13 cellular contexts compared by ENCODE assay signal in genomic region chr4:85823295-85823694, GRCh38.
DNase-seq lines count a peak whose midpoint lies in the region; ATAC-seq, FAIRE-seq and TF ChIP-seq lines count a peak whose summit lies in the region.
"Had no signal": no experiment of that assay in that cellular context is flagged by ENCODE, and none has a peak within 500 bp of the region (broad histone marks: within the 10 kb centered on the region; RNA-seq: fewer than 3 reads in every experiment).

No MANE protein-coding gene starts in this region.

- H3K27ac ChIP-seq in A549 (peak overlapping the region; percentile 53 to 72; a peak in 5 of 6 replicates), H9 (ENCODE audit: insufficient read length, low read depth, low read length) (no peak overlapping the region), SK-N-SH (ENCODE audit: low read depth in 2 of 2, low read length in 1 of 2) (peak overlapping the region in 1 of 2 experiments; percentile 21; a peak in 1 of 4 replicates)
- H3K27ac ChIP-seq: testis had no signal

- peaks cover 0 to 3% of the 10 kb centered on the region in 2 experiments; a peak in 1 of 5 replicates for H3K9me3 Mint-ChIP-seq in H9
- peaks cover 5% of the 10 kb centered on the region for H3K9me3 Mint-ChIP-seq in stimulated activated effector memory CD8-positive, alpha-beta T cell treated with anti-CD3 and anti-CD28 coated beads, Interleukin-12 subunit alpha, Interleukin-12 subunit beta, amount 100 ng/mL, for 72 hours
- H3K9me3 Mint-ChIP-seq in activated CD4-positive, alpha-beta memory T cell treated with anti-CD3 and anti-CD28 coated beads for 36 hours = peaks cover 3% of the 10 kb centered on the region
- H3K9me3 Mint-ChIP-seq: T-helper 1 cell treated with Interleukin-12 subunit alpha and Interleukin-12 subunit beta and Interleukin-4 antibody, amounts not matched to agents 30 μg/mL and 1 μg/mL, for 36 hours had no signal

- no peak overlapping the region for H4K91ac ChIP-seq in H9 (ENCODE audit: insufficient read length, low read depth, low read length)

- H3K9me2 ChIP-seq in SK-N-SH = no peaks in the 10 kb centered on the region

- no peak overlapping the region for H3K18ac ChIP-seq in H9 (ENCODE audit: insufficient read length, low read depth, low read length)

- H3K4me3 ChIP-seq in A549 (no peak overlapping the region), SK-N-SH (ENCODE audit: low read depth in 2 of 2, low read length in 1 of 2) (no peak overlapping the region)
- H3K4me3 ChIP-seq: testis had no signal

- peak overlapping the region in 2 of 3 experiments; percentile 44 to 95; a peak in 3 of 7 replicates for H3K27ac Mint-ChIP-seq in H9
- H3K27ac Mint-ChIP-seq in stimulated activated effector memory CD8-positive, alpha-beta T cell treated with anti-CD3 and anti-CD28 coated beads, Interleukin-12 subunit alpha, Interleukin-12 subunit beta, amount 100 ng/mL, for 72 hours = no peak overlapping the region
- no peak overlapping the region for H3K27ac Mint-ChIP-seq in activated CD4-positive, alpha-beta memory T cell treated with anti-CD3 and anti-CD28 coated beads for 36 hours
- H3K27ac Mint-ChIP-seq: CD4-positive, CD25-positive, alpha-beta regulatory T cell; T-helper 1 cell treated with Interleukin-12 subunit alpha and Interleukin-12 subunit beta and Interleukin-4 antibody, amounts not matched to agents 30 μg/mL and 1 μg/mL, for 36 hours had no signal

- ATAC-seq in A549 (no peak), left cardiac atrium (peak; percentile 35 to 49), GM18519 (IDR thresholded peaks at IDR 0.05; ENCODE audit: low FRiP score, unreplicated experiment) (no peak)
- no peak for ATAC-seq in stimulated activated effector memory CD8-positive, alpha-beta T cell treated with anti-CD3 and anti-CD28 coated beads, Interleukin-12 subunit alpha, Interleukin-12 subunit beta, amount 100 ng/mL, for 72 hours
- ATAC-seq: naive thymus-derived CD8-positive, alpha-beta T cell had no signal

- H2BK15ac ChIP-seq in H9 (ENCODE audit: low read depth, low read length) = no peak overlapping the region

- no peak for TF ChIP-seq EP300 in A549 (IDR thresholded peaks at IDR 0.05)
- peak in 1 of 2 experiments; percentile 75; a peak in 2 of 4 replicates for TF ChIP-seq EP300 in SK-N-SH (IDR thresholded peaks at IDR 0.05; ENCODE audit: borderline replicate concordance in 1 of 2, low read depth in 1 of 2, low read length in 1 of 2)

- H3K4me2 ChIP-seq in A549 (peak overlapping the region; percentile 49; the same call in 2 of the 3 replicates), H9 (ENCODE audit: insufficient read depth, insufficient read length, low read length) (peak overlapping the region; percentile 40), SK-N-SH (peak overlapping the region; percentile 10; the same call in 1 of the 2 replicates)

- POLR2A ChIA-PET in A549 (lab: Yijun Ruan, JAX) (no interaction called here), SK-N-SH (lab: Yijun Ruan, JAX) (no interaction called here)
- POLR2A ChIA-PET in activated CD4-positive, alpha-beta memory T cell treated with anti-CD3 and anti-CD28 coated beads for 36 hours (lab: Charles Lee) = no interaction called here

- H3K27me3 ChIP-seq in H9 (ENCODE audit: insufficient read depth, low read length) (no peaks in the 10 kb centered on the region), SK-N-SH (ENCODE audit: insufficient read depth) (no peaks in the 10 kb centered on the region)
- H3K27me3 ChIP-seq: testis had no signal

- H3K9me3 ChIP-seq in A549 (no peaks in the 10 kb centered on the region; the same call in 2 of the 3 replicates), H9 (ENCODE audit: control insufficient read depth, low read depth, low read length) (no peaks in the 10 kb centered on the region), SK-N-SH (no peaks in the 10 kb centered on the region)
- H3K9me3 ChIP-seq: testis had no signal

- no peak for DNase-seq in A549 (ENCODE audit: low read depth in 1 of 2, low spot score in 1 of 2)
- DNase-seq in H9 = peak; percentile 33
- DNase-seq in SK-N-SH = peak; percentile 36
- peak; percentile 29 for DNase-seq in left cardiac atrium
- no peak for DNase-seq in amniotic stem cell (lab: John Stamatoyannopoulos, UW)
- no peak for DNase-seq in stimulated activated effector memory CD8-positive, alpha-beta T cell treated with anti-CD3 and anti-CD28 coated beads, Interleukin-12 subunit alpha, Interleukin-12 subunit beta, amount 100 ng/mL, for 72 hours (ENCODE audit: low spot score in 2 of 2)
- no peak for DNase-seq in activated CD4-positive, alpha-beta memory T cell treated with anti-CD3 and anti-CD28 coated beads for 36 hours
- DNase-seq: activated CD8-positive, alpha-beta memory T cell treated with anti-CD3 and anti-CD28 coated beads, Interleukin-2, amount 50 U/mL, for 48 hours; CD4-positive, CD25-positive, alpha-beta regulatory T cell; naive thymus-derived CD8-positive, alpha-beta T cell; testis had no signal

- peaks cover 4% of the 10 kb centered on the region for H3F3A ChIP-seq in SK-N-SH (replicated peaks; ENCODE audit: insufficient read depth)

- H3K4me1 Mint-ChIP-seq in H9 = peaks cover 44 to 50% of the 10 kb centered on the region in 2 experiments
- no peaks in the 10 kb centered on the region for H3K4me1 Mint-ChIP-seq in stimulated activated effector memory CD8-positive, alpha-beta T cell treated with anti-CD3 and anti-CD28 coated beads, Interleukin-12 subunit alpha, Interleukin-12 subunit beta, amount 100 ng/mL, for 72 hours
- no peaks in the 10 kb centered on the region for H3K4me1 Mint-ChIP-seq in activated CD4-positive, alpha-beta memory T cell treated with anti-CD3 and anti-CD28 coated beads for 36 hours (ENCODE audit: low read depth)

- no peak overlapping the region for H3K14ac ChIP-seq in H9 (ENCODE audit: insufficient read depth, low read length)

- peak overlapping the region; percentile 10 to 70; a peak in 2 of 5 replicates for H3K4me3 Mint-ChIP-seq in H9
- no peak overlapping the region for H3K4me3 Mint-ChIP-seq in stimulated activated effector memory CD8-positive, alpha-beta T cell treated with anti-CD3 and anti-CD28 coated beads, Interleukin-12 subunit alpha, Interleukin-12 subunit beta, amount 100 ng/mL, for 72 hours
- H3K4me3 Mint-ChIP-seq in activated CD4-positive, alpha-beta memory T cell treated with anti-CD3 and anti-CD28 coated beads for 36 hours = no peak overlapping the region
- H3K4me3 Mint-ChIP-seq: CD4-positive, CD25-positive, alpha-beta regulatory T cell; naive thymus-derived CD8-positive, alpha-beta T cell; T-helper 1 cell treated with Interleukin-12 subunit alpha and Interleukin-12 subunit beta and Interleukin-4 antibody, amounts not matched to agents 30 μg/mL and 1 μg/mL, for 36 hours had no signal

- H3K36me3 ChIP-seq in SK-N-SH (replicated peaks in 1 of 2; ENCODE audit: control insufficient read depth in 1 of 2, insufficient read depth in 2 of 2, low read length in 1 of 2) = no peaks in the 10 kb centered on the region

- no peak overlapping the region for H2BK120ac ChIP-seq in H9 (ENCODE audit: low read depth, low read length, poor library complexity, severe bottlenecking)

- no peaks in the 10 kb centered on the region for H3K27me3 Mint-ChIP-seq in H9 (ENCODE audit: low read depth)
- H3K27me3 Mint-ChIP-seq in activated CD4-positive, alpha-beta memory T cell treated with anti-CD3 and anti-CD28 coated beads for 36 hours = no peaks in the 10 kb centered on the region
- H3K27me3 Mint-ChIP-seq: CD4-positive, CD25-positive, alpha-beta regulatory T cell; naive thymus-derived CD8-positive, alpha-beta T cell had no signal

- TF ChIP-seq CTCF in A549 (IDR thresholded peaks at IDR 0.05) (no peak), H9 (conservative IDR thresholded peaks at IDR 0.05) (no peak), SK-N-SH (IDR thresholded peaks at IDR 0.05) (no peak)

- no peak overlapping the region for H4K5ac ChIP-seq in H9 (ENCODE audit: insufficient read length, low read depth, low read length)

- 24% methylated on average over 1 of the region's 1 CpG for WGBS in A549 (ENCODE audit: missing lambda C conversion rate)
- no CpG with 5 or more reads among the region's 1 CpG for WGBS in H9 (ENCODE audit: extremely low coverage, insufficient read length, low lambda C conversion rate)
- 8% methylated on average over 1 of the region's 1 CpG for WGBS in SK-N-SH (ENCODE audit: low lambda C conversion rate)

- no peaks in the 10 kb centered on the region for H3K79me1 ChIP-seq in H9 (ENCODE audit: insufficient read depth, low read depth, low read length, poor library complexity, severe bottlenecking)

- FAIRE-seq in A549 (lab: Jason Lieb, UNC) = no peak

- TF ChIP-seq RAD21 in A549 (conservative IDR thresholded peaks at IDR 0.05 in 1 of 2, IDR thresholded peaks at IDR 0.05 in 1 of 2) (no peak), SK-N-SH (IDR thresholded peaks at IDR 0.05; ENCODE audit: low read length) (no peak)

- peaks cover 0 to 4% (median 0%) of the 10 kb centered on the region in 3 experiments; a peak in 2 of 7 replicates for H3K36me3 Mint-ChIP-seq in H9 (ENCODE audit: insufficient read depth in 1 of 3, low read depth in 3 of 3)
- H3K36me3 Mint-ChIP-seq in stimulated activated effector memory CD8-positive, alpha-beta T cell treated with anti-CD3 and anti-CD28 coated beads, Interleukin-12 subunit alpha, Interleukin-12 subunit beta, amount 100 ng/mL, for 72 hours = no peaks in the 10 kb centered on the region
- no peaks in the 10 kb centered on the region for H3K36me3 Mint-ChIP-seq in activated CD4-positive, alpha-beta memory T cell treated with anti-CD3 and anti-CD28 coated beads for 36 hours
- H3K36me3 Mint-ChIP-seq: CD4-positive, CD25-positive, alpha-beta regulatory T cell; naive thymus-derived CD8-positive, alpha-beta T cell had no signal

- no peak overlapping the region for H3K9ac ChIP-seq in H9 (ENCODE audit: extremely low read depth, insufficient read length, low read length)
- no peak overlapping the region for H3K9ac ChIP-seq in SK-N-SH

- intact Hi-C loops in left cardiac atrium (cut with DNase I) = no loop called here
- intact Hi-C loops in activated CD4-positive, alpha-beta memory T cell treated with anti-CD3 and anti-CD28 coated beads for 36 hours (cut with micrococcal nuclease) = no loop called here

- H3K4ac ChIP-seq in H9 (ENCODE audit: low read depth, low read length) = no peak overlapping the region

- no peak overlapping the region for H3K23ac ChIP-seq in H9 (ENCODE audit: insufficient read length, low read depth, low read length)

- peaks cover 5% of the 10 kb centered on the region for H3K23me2 ChIP-seq in H9 (ENCODE audit: insufficient read length, low read depth, low read length, poor library complexity, severe bottlenecking)

- H4K20me1 ChIP-seq in H9 (ENCODE audit: control insufficient read depth, insufficient read depth, insufficient read length) (no peaks in the 10 kb centered on the region), SK-N-SH (ENCODE audit: insufficient read depth) (no peaks in the 10 kb centered on the region)

- no peak overlapping the region for H2BK20ac ChIP-seq in H9 (ENCODE audit: low read depth, low read length, poor library complexity, severe bottlenecking)

- no peak overlapping the region for H3T11ph ChIP-seq in H9 (ENCODE audit: low read length)

- no peak overlapping the region for H2AK5ac ChIP-seq in H9 (ENCODE audit: insufficient read length, low read length)

- H2AFZ ChIP-seq in H9 (ENCODE audit: low read length) = no peak overlapping the region
- H2AFZ ChIP-seq in SK-N-SH (ENCODE audit: low read depth) = no peak overlapping the region

- H3K79me2 ChIP-seq in H9 (ENCODE audit: insufficient read depth, low read length) = no peaks in the 10 kb centered on the region
- no peaks in the 10 kb centered on the region; the same call in 1 of the 2 replicates for H3K79me2 ChIP-seq in SK-N-SH (ENCODE audit: insufficient read depth)

- no peak overlapping the region for H2BK5ac ChIP-seq in H9 (ENCODE audit: insufficient read length, low read length)

- H3K4me1 ChIP-seq in A549 = peaks cover 38% of the 10 kb centered on the region
- H3K4me1 ChIP-seq in H9 (ENCODE audit: insufficient read depth, low read length) = peaks cover 8% of the 10 kb centered on the region; the same call in 1 of the 2 replicates
- peaks cover 9 to 19% of the 10 kb centered on the region in 2 experiments; a peak in 3 of 4 replicates for H3K4me1 ChIP-seq in SK-N-SH (ENCODE audit: control insufficient read depth in 1 of 2, insufficient read depth in 2 of 2, low read depth in 1 of 2, low read length in 1 of 2)

- H4K8ac ChIP-seq in H9 (replicated peaks; ENCODE audit: insufficient read length, low read depth, low read length) = no peak overlapping the region

- CTCF ChIA-PET in A549 (lab: Yijun Ruan, JAX) = interaction anchor here (1.5 to 2.3 kb wide), 2 partner anchors 26 to 146 kb away, joined by 6 to 7 read pairs; no protein-coding TSS in a partner anchor
- CTCF ChIA-PET in SK-N-SH (lab: Yijun Ruan, JAX) = interaction anchor here (0.8 to 4.6 kb wide), 3 partner anchors 20 to 35 kb away, joined by 3 to 28 read pairs (median 3); no protein-coding TSS in a partner anchor
- CTCF ChIA-PET in activated CD4-positive, alpha-beta memory T cell treated with anti-CD3 and anti-CD28 coated beads for 36 hours (lab: Charles Lee) = no interaction called here

- no peak for TF ChIP-seq POLR2A in A549 (IDR thresholded peaks at IDR 0.05; ENCODE audit: low read length)

- no peak overlapping the region for H2BK12ac ChIP-seq in H9 (ENCODE audit: insufficient read length, low read depth, low read length)

- H3K56ac ChIP-seq in H9 (ENCODE audit: insufficient read length, low read depth, low read length) = no peak overlapping the region

Comparison
In these comparisons a context has a peak if more than half of its experiments do, and no peak if none do; other contexts are left out.
1. ATAC-seq: peak in left cardiac atrium (2 of 2); none in A549 (0 of 2), GM18519 (single experiment) and stimulated activated effector memory CD8-positive, alpha-beta T cell treated with anti-CD3 and anti-CD28 coated beads, Interleukin-12 subunit alpha, Interleukin-12 subunit beta, amount 100 ng/mL, for 72 hours (single experiment).
2. DNase-seq: peak in H9 (single experiment), SK-N-SH (single experiment) and left cardiac atrium (single experiment); none in A549 (0 of 2), amniotic stem cell (single experiment), stimulated activated effector memory CD8-positive, alpha-beta T cell treated with anti-CD3 and anti-CD28 coated beads, Interleukin-12 subunit alpha, Interleukin-12 subunit beta, amount 100 ng/mL, for 72 hours (0 of 2) and activated CD4-positive, alpha-beta memory T cell treated with anti-CD3 and anti-CD28 coated beads for 36 hours (single experiment).
3. H3K27ac Mint-ChIP-seq: peak in H9 (2 of 3); none in stimulated activated effector memory CD8-positive, alpha-beta T cell treated with anti-CD3 and anti-CD28 coated beads, Interleukin-12 subunit alpha, Interleukin-12 subunit beta, amount 100 ng/mL, for 72 hours (single experiment) and activated CD4-positive, alpha-beta memory T cell treated with anti-CD3 and anti-CD28 coated beads for 36 hours (single experiment).
4. H3K4me3 Mint-ChIP-seq: peak in H9 (2 of 2); none in stimulated activated effector memory CD8-positive, alpha-beta T cell treated with anti-CD3 and anti-CD28 coated beads, Interleukin-12 subunit alpha, Interleukin-12 subunit beta, amount 100 ng/mL, for 72 hours (single experiment) and activated CD4-positive, alpha-beta memory T cell treated with anti-CD3 and anti-CD28 coated beads for 36 hours (single experiment).
5. Of the 12 proteins assayed by ChIP-seq in both A549 and SK-N-SH: peak only in A549: none; only in SK-N-SH: RCOR1; in both: none; in neither: 10; mixed calls (peak in some experiments, not most) for 1.
6. Peak in every context shown above with its lines, with median percentiles within 50 percentile points of each other: H3K4me2 ChIP-seq.